8 cellular contexts compared by ENCODE assay signal in genomic region chr1:220680085-220680687, GRCh38. TPM values are rescaled to one million over a fixed set of nuclear protein-coding genes. Genes with fewer than 3 reads are reported as not detected.
A peak's percentile ranks its signal among the peaks of the same experiment; 100 is the strongest.
DNase-seq lines count a peak whose midpoint lies in the region; ATAC-seq, FAIRE-seq and TF ChIP-seq lines count a peak whose summit lies in the region.

No MANE protein-coding gene starts in this region.

- H3K79me2 ChIP-seq in H1 (ENCODE audit: control insufficient read depth in 1 of 2, insufficient read depth in 2 of 2, low read length in 2 of 2): no peaks in the 10 kb centered on the region

- H3K79me1 ChIP-seq in H1 (ENCODE audit: low read depth, low read length): no peaks in the 10 kb centered on the region

- H3K18ac ChIP-seq in H1 (ENCODE audit: extremely low read depth, low read length): no peak overlapping the region

- H3K23me2 ChIP-seq in H1 (ENCODE audit: low read depth, low read length): no peaks in the 10 kb centered on the region

- no peak overlapping the region for H2BK12ac ChIP-seq in H1 (ENCODE audit: low read depth, low read length)

- no peak overlapping the region for H2BK5ac ChIP-seq in H1 (ENCODE audit: low read depth, low read length)

- H2BK15ac ChIP-seq in H1 (ENCODE audit: low read length): no peak overlapping the region

- H3K4me2 ChIP-seq in H1 (ENCODE audit: insufficient read depth in 1 of 2, low read depth in 2 of 2, low read length in 2 of 2): no peak overlapping the region

- no peak overlapping the region for H4K91ac ChIP-seq in H1 (replicated peaks; ENCODE audit: insufficient read length, low read length)

- H3K14ac ChIP-seq in H1 (ENCODE audit: insufficient read length): no peak overlapping the region

- no peak overlapping the region for H3K4me3 Mint-ChIP-seq in activated naive CD4-positive, alpha-beta T cell treated with anti-CD3 and anti-CD28 coated beads, Interleukin-2, amount 10 ng/mL, durations not matched to agents 7 days and 5 days

- H2BK20ac ChIP-seq in H1 (ENCODE audit: low read length): no peak overlapping the region

- TF ChIP-seq POLR2A in H1 (IDR thresholded peaks at IDR 0.05; ENCODE audit: control extremely low read depth in 1 of 2, low read depth in 2 of 2, low read length in 2 of 2): no peak

- H4K5ac ChIP-seq in H1 (ENCODE audit: insufficient read length, low read depth, low read length): no peak overlapping the region

- TF ChIP-seq EP300 in H1 (IDR thresholded peaks at IDR 0.05; ENCODE audit: borderline replicate concordance in 1 of 2, low read depth in 2 of 2, low read length in 2 of 2): no peak

- no peaks in the 10 kb centered on the region for H3K9me3 Mint-ChIP-seq in activated naive CD4-positive, alpha-beta T cell treated with anti-CD3 and anti-CD28 coated beads, Interleukin-2, amount 50 U/mL, for 72 hours
- no peaks in the 10 kb centered on the region for H3K9me3 Mint-ChIP-seq in activated naive CD4-positive, alpha-beta T cell treated with anti-CD3 and anti-CD28 coated beads, Interleukin-2, amount 10 ng/mL, durations not matched to agents 7 days and 5 days

- no peaks in the 10 kb centered on the region for H3K36me3 ChIP-seq in H1 (ENCODE audit: control insufficient read depth in 2 of 4, insufficient read depth in 4 of 4, low read length in 3 of 4)

- peaks cover 6% of the 10 kb centered on the region for H3K4me1 Mint-ChIP-seq in activated naive CD4-positive, alpha-beta T cell treated with anti-CD3 and anti-CD28 coated beads, Interleukin-2, amount 10 ng/mL, durations not matched to agents 7 days and 5 days

- H3K27me3 ChIP-seq in H1 (replicated peaks in 1 of 4; ENCODE audit: control insufficient read depth in 3 of 4, extremely low read depth in 1 of 4, insufficient read depth in 3 of 4, low read length in 3 of 4): no peaks in the 10 kb centered on the region

- no peak overlapping the region for H2BK120ac ChIP-seq in H1 (replicated peaks; ENCODE audit: low read depth, low read length)

- no peak overlapping the region for H3K27ac Mint-ChIP-seq in activated naive CD4-positive, alpha-beta T cell treated with anti-CD3 and anti-CD28 coated beads, Interleukin-2, amount 50 U/mL, for 72 hours
- no peak overlapping the region for H3K27ac Mint-ChIP-seq in activated naive CD4-positive, alpha-beta T cell treated with anti-CD3 and anti-CD28 coated beads, Interleukin-2, amount 10 ng/mL, durations not matched to agents 7 days and 5 days

- H2AK5ac ChIP-seq in H1 (ENCODE audit: low read depth, low read length): no peak overlapping the region

- WGBS in H1 (ENCODE audit: extremely low coverage in 1 of 2, insufficient coverage in 1 of 2, insufficient read length in 1 of 2, insufficient replicate concordance in 2 of 2, low coverage in 1 of 2, low lambda C conversion rate in 2 of 2, missing lambda C conversion rate in 1 of 2), 2 experiments: 39% methylated on average over 7 of the region's 7 CpGs; no CpG with 5 or more reads in 1 of the 2 experiments

- peak; percentile 68 for FAIRE-seq in H1 (lab: Jason Lieb, UNC)

- no peaks in the 10 kb centered on the region for H3K36me3 Mint-ChIP-seq in activated naive CD4-positive, alpha-beta T cell treated with anti-CD3 and anti-CD28 coated beads, Interleukin-2, amount 50 U/mL, for 72 hours
- H3K36me3 Mint-ChIP-seq in activated naive CD4-positive, alpha-beta T cell treated with anti-CD3 and anti-CD28 coated beads, Interleukin-2, amount 10 ng/mL, durations not matched to agents 7 days and 5 days: no peaks in the 10 kb centered on the region

- CTCF ChIA-PET in activated naive CD4-positive, alpha-beta T cell treated with anti-CD3 and anti-CD28 coated beads, Interleukin-2, amount 10 ng/mL, durations not matched to agents 7 days and 5 days (lab: Charles Lee): interaction anchor here (0.6 to 1.0 kb wide), 3 partner anchors 14 to 54 kb away, joined by 3 to 7 read pairs (median 4); no protein-coding TSS in a partner anchor
- CTCF ChIA-PET in H1 (lab: Charles Lee; ENCODE audit: partially characterized antibody): interaction anchor here (0.6 to 4.7 kb wide), 16 partner anchors 10 to 399 kb away, joined by 3 to 27 read pairs (median 4); partner anchors contain the start of gene C1orf115

- H3K27me3 Mint-ChIP-seq in activated naive CD4-positive, alpha-beta T cell treated with anti-CD3 and anti-CD28 coated beads, Interleukin-2, amount 10 ng/mL, durations not matched to agents 7 days and 5 days: peaks cover 22% of the 10 kb centered on the region

- H3K9ac ChIP-seq in H1 (replicated peaks in 1 of 4; ENCODE audit: extremely low read depth in 1 of 4, low read depth in 3 of 4, low read length in 3 of 4): no peak overlapping the region

- no peak overlapping the region for H3K56ac ChIP-seq in H1 (replicated peaks; ENCODE audit: insufficient read length, low read depth, low read length)

- no peaks in the 10 kb centered on the region for H4K20me1 ChIP-seq in H1 (replicated peaks in 1 of 2; ENCODE audit: control insufficient read depth in 1 of 2, insufficient read depth in 2 of 2, low read length in 2 of 2)

- H3K4me3 ChIP-seq in H1 (ENCODE audit: extremely low read depth in 1 of 4, insufficient read depth in 2 of 4, low read depth in 3 of 4, low read length in 4 of 4): no peak overlapping the region

- TF ChIP-seq RAD21 in H1 (IDR thresholded peaks at IDR 0.05 in 1 of 2, conservative IDR thresholded peaks at IDR 0.05 in 1 of 2; ENCODE audit: low read depth in 2 of 2, low read length in 2 of 2): peak; percentile 81 to 85

- no peak overlapping the region for H2AFZ ChIP-seq in H1 (ENCODE audit: low read length)

- H3K4ac ChIP-seq in H1 (replicated peaks; ENCODE audit: insufficient read length, low read depth, low read length): no peak overlapping the region

- peak; percentile 43 to 79 for ATAC-seq in activated naive CD4-positive, alpha-beta T cell treated with anti-CD3 and anti-CD28 coated beads, Interleukin-2, amount 50 U/mL, for 72 hours
- peak; percentile 91 for ATAC-seq in GM21717 (IDR thresholded peaks at IDR 0.05; ENCODE audit: unreplicated experiment)

- no peak overlapping the region for H3K23ac ChIP-seq in H1 (ENCODE audit: insufficient read length)

- no peaks in the 10 kb centered on the region for H3K4me1 ChIP-seq in H1 (replicated peaks in 1 of 4; ENCODE audit: control insufficient read depth in 3 of 4, insufficient read depth in 4 of 4, low read length in 3 of 4)

- no peak overlapping the region for H3K27ac ChIP-seq in H1 (ENCODE audit: low read depth, low read length)

- peak; percentile 53 to 79 (median 73) for TF ChIP-seq CTCF in H1 (IDR thresholded peaks at IDR 0.05; ENCODE audit: control extremely low read depth in 1 of 3, insufficient read depth in 1 of 3, low read depth in 1 of 3, low read length in 3 of 3)

- H3K9me3 ChIP-seq in H1 (ENCODE audit: insufficient read depth in 2 of 2, low read depth in 1 of 2, low read length in 1 of 2): no peaks in the 10 kb centered on the region

- POLR2A ChIA-PET in H1 (lab: Charles Lee; ENCODE audit: partially characterized antibody): no interaction called here

- no peak overlapping the region for H4K8ac ChIP-seq in H1 (ENCODE audit: extremely low read depth, insufficient read depth, low read length)

- no peak for DNase-seq in activated naive CD4-positive, alpha-beta T cell treated with anti-CD3 and anti-CD28 coated beads, Interleukin-2, amount 50 U/mL, for 72 hours (ENCODE audit: low spot score in 2 of 2)
- no peak for DNase-seq in activated naive CD4-positive, alpha-beta T cell treated with anti-CD3 and anti-CD28 coated beads, Interleukin-2, amount 10 ng/mL, durations not matched to agents 7 days and 5 days
- peak; percentile 3 for DNase-seq in HS-27A (ENCODE audit: low read depth)
- peak; percentile 46 for DNase-seq in RPMI7951 (ENCODE audit: low read depth)
- no peak for DNase-seq in H1 (ENCODE audit: low read depth in 1 of 2, low spot score in 2 of 2)
- DNase-seq in myocyte (ENCODE audit: low read depth): peak; percentile 49
- DNase-seq in cerebellar nuclear complex (lab: John Stamatoyannopoulos, UW): no peak

TF ChIP-seq in H1, 55 proteins besides CTCF, POLR2A, EP300 and RAD21:
- TF ChIP-seq ATF3 (IDR thresholded peaks at IDR 0.05; ENCODE audit: insufficient read depth, low read depth, low read length) (no peak), KDM5A (IDR thresholded peaks at IDR 0.05; ENCODE audit: low read length) (no peak), TAF7 (optimal IDR thresholded peaks at IDR 0.05; ENCODE audit: borderline replicate concordance, low read depth, low read length) (no peak), MAFK (IDR thresholded peaks at IDR 0.05; ENCODE audit: low read depth, low read length) (no peak), RXRA (IDR thresholded peaks at IDR 0.05; ENCODE audit: insufficient read depth, low read depth, low read length) (no peak), BACH1 (IDR thresholded peaks at IDR 0.05; ENCODE audit: low read length) (no peak), CBX8 (IDR thresholded peaks at IDR 0.05; ENCODE audit: borderline replicate concordance, low read depth, low read length) (no peak), SP2 (IDR thresholded peaks at IDR 0.05; ENCODE audit: low read length) (no peak), RBBP5 (IDR thresholded peaks at IDR 0.05; ENCODE audit: borderline replicate concordance, low read depth, low read length) (no peak)

RNA-seq across cellular contexts. Expression of gene C1orf115, which starts 10.0 kb away (rescaled TPM):
- total RNA-seq in activated naive CD4-positive, alpha-beta T cell treated with anti-CD3 and anti-CD28 coated beads, Interleukin-2, amount 50 U/mL, for 72 hours: under 1 TPM; 0.60 to 0.87 TPM
- total RNA-seq in RPMI7951 (2014; rRNA removed; shearing (Covaris generic)): 0.72 and 0.88 TPM in 2 replicates
- total RNA-seq in H1 (2021; fragmentation: NEBNext Ultra II Directional; extraction: Animal tissue kit (Norgen Biotek cat#: 25700)): 5.6 and 6.4 TPM in 2 replicates
- polyA plus RNA-seq in H1 (2011; rRNA removed): 3.5 and 3.9 TPM in 2 replicates
- 5.8 TPM for polyA plus RNA-seq in H1 (2011; cell fraction: cytosol; rRNA removed)
- polyA plus RNA-seq in H1 (2011; cell fraction: nucleus; rRNA removed): 3.1 TPM
- 6.4 to 8.8 TPM (median 7.5 TPM) in 4 replicates for polyA plus RNA-seq in H1 (2012, experiment 1 of 2)
- 3.1 TPM for polyA plus RNA-seq in H1 (2012, experiment 2 of 2)
- 3.6 TPM for polyA plus RNA-seq in H1 (2013, experiment 1 of 2)
- polyA plus RNA-seq in H1 (2013, experiment 2 of 2): 3.7 TPM
- 4.5 and 4.6 TPM in 2 replicates for polyA minus RNA-seq in H1 (2011; rRNA and poly(A)+ RNA removed)
- 2.7 TPM for polyA minus RNA-seq in H1 (2011; cell fraction: cytosol; rRNA and poly(A)+ RNA removed)
- 2.5 TPM for polyA minus RNA-seq in H1 (2011; cell fraction: nucleus; rRNA and poly(A)+ RNA removed)
- not detected in 2 replicates for total RNA-seq in myocyte
- 0.03 TPM for polyA plus RNA-seq in myocyte (2012)

Comparison
In these comparisons a context has a peak if more than half of its experiments do, and no peak if none do; other contexts are left out.
1. DNase-seq: peak in HS-27A (single experiment), RPMI7951 (single experiment) and myocyte (single experiment); none in activated naive CD4-positive, alpha-beta T cell treated with anti-CD3 and anti-CD28 coated beads, Interleukin-2, amount 50 U/mL, for 72 hours (0 of 2), activated naive CD4-positive, alpha-beta T cell treated with anti-CD3 and anti-CD28 coated beads, Interleukin-2, amount 10 ng/mL, durations not matched to agents 7 days and 5 days (single experiment), H1 (0 of 2) and cerebellar nuclear complex (0 of 2).